In genomic region chr17:81148571-81148970, GRCh38 we compare ENCODE assay signal across 26 cellular contexts. TPM values are rescaled to one million over a fixed set of nuclear protein-coding genes. Genes with fewer than 3 reads are reported as not detected.
DNase-seq lines count a peak whose midpoint lies in the region; ATAC-seq and TF ChIP-seq lines count a peak whose summit lies in the region.
"Had no signal": no experiment of that assay in that cellular context is flagged by ENCODE, and none has a peak within 500 bp of the region (broad histone marks: within the 10 kb centered on the region; RNA-seq: fewer than 3 reads in every experiment).

No MANE protein-coding gene starts in this region.

- H4K91ac ChIP-seq in trophoblast cell (ENCODE audit: low read depth, low read length): no peak overlapping the region

- H3K4me1 ChIP-seq in trophoblast cell (ENCODE audit: control insufficient read depth in 1 of 2, insufficient read depth in 2 of 2, low read length in 2 of 2): no peaks in the 10 kb centered on the region

- H2BK5ac ChIP-seq in trophoblast cell (ENCODE audit: low read depth, low read length, poor library complexity): no peak overlapping the region

- TF ChIP-seq CTCF in GM10248 (IDR thresholded peaks at IDR 0.05; ENCODE audit: control extremely low read depth, extremely low read depth, low read depth, missing control alignments): no peak

- H3K9me3 Mint-ChIP-seq in activated naive CD8-positive, alpha-beta T cell treated with anti-CD3 and anti-CD28 coated beads, Interleukin-2, amount 50 U/mL, for 24 hours: no peaks in the 10 kb centered on the region
- no peaks in the 10 kb centered on the region for H3K9me3 Mint-ChIP-seq in activated naive CD8-positive, alpha-beta T cell treated with anti-CD3 and anti-CD28 coated beads for 36 hours
- H3K9me3 Mint-ChIP-seq in dendritic cell treated with granulocyte-macrophage colony-stimulating factor and Interleukin-4, amounts not matched to agents 40 ng/mL and 50 ng/mL, for 4 days: no peaks in the 10 kb centered on the region
- H3K9me3 Mint-ChIP-seq: CD8-positive, alpha-beta memory T cell had no signal

- ATAC-seq in activated naive CD8-positive, alpha-beta T cell treated with anti-CD3 and anti-CD28 coated beads, Interleukin-2, amount 50 U/mL, for 24 hours: peak; percentile 15
- ATAC-seq: Right ventricle myocardium inferior, SK-N-SH treated with all-trans-retinoic acid at 6 μM for 48 hours had no signal

- intact Hi-C loops in dendritic cell treated with granulocyte-macrophage colony-stimulating factor and Interleukin-4, amounts not matched to agents 40 ng/mL and 50 ng/mL, for 4 days (cut with micrococcal nuclease): loop anchor here (2.0 kb wide), 1 partner anchor 90 kb away; the partner anchor contains the start of genes NDUFAF8 and TEPSIN

- H3K18ac ChIP-seq in trophoblast cell (ENCODE audit: low read length): no peak overlapping the region

- H2AFZ ChIP-seq in trophoblast cell (ENCODE audit: insufficient read depth, low read length, poor library complexity): no peak overlapping the region
- H2AFZ ChIP-seq: PC-9 had no signal

- no peaks in the 10 kb centered on the region for H3K27me3 Mint-ChIP-seq in activated naive CD8-positive, alpha-beta T cell treated with anti-CD3 and anti-CD28 coated beads, Interleukin-2, amount 50 U/mL, for 24 hours
- peaks cover 5% of the 10 kb centered on the region for H3K27me3 Mint-ChIP-seq in activated naive CD8-positive, alpha-beta T cell treated with anti-CD3 and anti-CD28 coated beads for 36 hours
- H3K27me3 Mint-ChIP-seq in dendritic cell treated with granulocyte-macrophage colony-stimulating factor and Interleukin-4, amounts not matched to agents 40 ng/mL and 50 ng/mL, for 4 days: no peaks in the 10 kb centered on the region

- no peaks in the 10 kb centered on the region for H3K36me3 Mint-ChIP-seq in activated naive CD8-positive, alpha-beta T cell treated with anti-CD3 and anti-CD28 coated beads, Interleukin-2, amount 50 U/mL, for 24 hours (ENCODE audit: low read depth)
- no peaks in the 10 kb centered on the region for H3K36me3 Mint-ChIP-seq in activated naive CD8-positive, alpha-beta T cell treated with anti-CD3 and anti-CD28 coated beads for 36 hours
- H3K36me3 Mint-ChIP-seq in dendritic cell treated with granulocyte-macrophage colony-stimulating factor and Interleukin-4, amounts not matched to agents 40 ng/mL and 50 ng/mL, for 4 days (ENCODE audit: low read depth): no peaks in the 10 kb centered on the region
- H3K36me3 Mint-ChIP-seq: CD8-positive, alpha-beta memory T cell had no signal

- H3K4me1 Mint-ChIP-seq in activated naive CD8-positive, alpha-beta T cell treated with anti-CD3 and anti-CD28 coated beads, Interleukin-2, amount 50 U/mL, for 24 hours: no peaks in the 10 kb centered on the region
- H3K4me1 Mint-ChIP-seq in activated naive CD8-positive, alpha-beta T cell treated with anti-CD3 and anti-CD28 coated beads for 36 hours: no peaks in the 10 kb centered on the region
- peaks cover 58% of the 10 kb centered on the region for H3K4me1 Mint-ChIP-seq in dendritic cell treated with granulocyte-macrophage colony-stimulating factor and Interleukin-4, amounts not matched to agents 40 ng/mL and 50 ng/mL, for 4 days (ENCODE audit: low read depth)
- H3K4me1 Mint-ChIP-seq: CD8-positive, alpha-beta memory T cell had no signal

- CTCF ChIA-PET in GM10248 (lab: Yijun Ruan, JAX): interaction anchor here (1.1 to 1.2 kb wide), 3 partner anchors 46 to 94 kb away, joined by 3 to 6 read pairs (median 3); no protein-coding TSS in a partner anchor

- H3K23ac ChIP-seq in trophoblast cell (ENCODE audit: low read length): no peak overlapping the region

- no peak overlapping the region for H2BK12ac ChIP-seq in trophoblast cell (ENCODE audit: low read length)

- H4K12ac ChIP-seq in trophoblast cell (ENCODE audit: low read depth, low read length): no peak overlapping the region

- peak overlapping the region; percentile 41 for H3K4me3 ChIP-seq in trophoblast cell (ENCODE audit: low read depth, low read length)
- H3K4me3 ChIP-seq: MG63, PC-9, SJCRH30 had no signal

- no peaks in the 10 kb centered on the region for H3K9me3 ChIP-seq in trophoblast cell (ENCODE audit: insufficient read depth, low read depth, low read length)
- H3K9me3 ChIP-seq: MG63, SJCRH30 had no signal

- no peak overlapping the region for H3K9ac ChIP-seq in trophoblast cell (ENCODE audit: low read length)

- H3K79me2 ChIP-seq in trophoblast cell (ENCODE audit: control insufficient read depth, insufficient read depth, low read length, poor library complexity): no peaks in the 10 kb centered on the region

- no CpG with 5 or more reads among the region's 15 CpGs for WGBS in trophoblast cell (ENCODE audit: extremely low coverage, insufficient coverage, insufficient read length)

- H3K27ac ChIP-seq in trophoblast cell (ENCODE audit: low read depth, low read length): no peak overlapping the region
- H3K27ac ChIP-seq: C4-2B, PC-9, SJCRH30 had no signal

- no peak overlapping the region for H3K14ac ChIP-seq in trophoblast cell (ENCODE audit: low read length)

- H3K4ac ChIP-seq in trophoblast cell (ENCODE audit: low read depth, low read length): no peak overlapping the region

- no peak overlapping the region for H4K8ac ChIP-seq in trophoblast cell (ENCODE audit: low read depth, low read length)

- no peak overlapping the region for H3K4me3 Mint-ChIP-seq in activated naive CD8-positive, alpha-beta T cell treated with anti-CD3 and anti-CD28 coated beads, Interleukin-2, amount 50 U/mL, for 24 hours
- H3K4me3 Mint-ChIP-seq in activated naive CD8-positive, alpha-beta T cell treated with anti-CD3 and anti-CD28 coated beads for 36 hours: no peak overlapping the region
- no peak overlapping the region for H3K4me3 Mint-ChIP-seq in dendritic cell treated with granulocyte-macrophage colony-stimulating factor and Interleukin-4, amounts not matched to agents 40 ng/mL and 50 ng/mL, for 4 days
- H3K4me3 Mint-ChIP-seq: CD8-positive, alpha-beta memory T cell had no signal

- no peaks in the 10 kb centered on the region for H3K27me3 ChIP-seq in trophoblast cell (ENCODE audit: insufficient read depth, low read length)
- H3K27me3 ChIP-seq: MG63, SJCRH30 had no signal

- POLR2A ChIA-PET in GM10248 (lab: Yijun Ruan, JAX): no interaction called here

- no peak for DNase-seq in activated naive CD8-positive, alpha-beta T cell treated with anti-CD3 and anti-CD28 coated beads, Interleukin-2, amount 50 U/mL, for 24 hours
- DNase-seq in activated naive CD8-positive, alpha-beta T cell treated with anti-CD3 and anti-CD28 coated beads for 36 hours: no peak
- DNase-seq in trophoblast cell (no peak), GM10248 (ENCODE audit: extremely low spot score) (no peak), DMS 273 (lab: John Stamatoyannopoulos, UW; ENCODE audit: unreplicated experiment) (no peak), C1 segment of cervical spinal cord (lab: John Stamatoyannopoulos, UW) (no peak)
- DNase-seq: 8988T; CD8-positive, alpha-beta memory T cell; DMS79 treated with DMSO at 0.1 percent for 48 hours; H7; IMR-90; KG1; MG63; NCI-H2029; NCI-H446; NCI-H526; NCI-H82; NK-92 treated with Interleukin-12 subunit alpha and Interleukin-12 subunit beta, amount 100 ng/mL, for 24 hours; PC-9; SJCRH30 had no signal

- no peak overlapping the region for H3K27ac Mint-ChIP-seq in activated naive CD8-positive, alpha-beta T cell treated with anti-CD3 and anti-CD28 coated beads, Interleukin-2, amount 50 U/mL, for 24 hours
- H3K27ac Mint-ChIP-seq in activated naive CD8-positive, alpha-beta T cell treated with anti-CD3 and anti-CD28 coated beads for 36 hours: no peak overlapping the region
- H3K27ac Mint-ChIP-seq in dendritic cell treated with granulocyte-macrophage colony-stimulating factor and Interleukin-4, amounts not matched to agents 40 ng/mL and 50 ng/mL, for 4 days: peak overlapping the region; percentile 96
- H3K27ac Mint-ChIP-seq: CD8-positive, alpha-beta memory T cell had no signal

- no peaks in the 10 kb centered on the region for H3K79me1 ChIP-seq in trophoblast cell (ENCODE audit: low read length)

- no peak overlapping the region for H3K4me2 ChIP-seq in trophoblast cell (ENCODE audit: low read length)
- H3K4me2 ChIP-seq: PC-9 had no signal

- H2BK120ac ChIP-seq in trophoblast cell (ENCODE audit: insufficient read depth, low read length, poor library complexity): no peak overlapping the region

- H3K36me3 ChIP-seq in trophoblast cell (ENCODE audit: control insufficient read depth in 1 of 2, insufficient read depth in 2 of 2, low read length in 2 of 2): no peaks in the 10 kb centered on the region
- H3K36me3 ChIP-seq: MG63, SJCRH30 had no signal

- H2AK5ac ChIP-seq in trophoblast cell (ENCODE audit: low read length): no peak overlapping the region

RNA-seq across cellular contexts. Expression of gene PVALEF, which starts 16.7 kb away (rescaled TPM):
- not detected for total RNA-seq in activated naive CD8-positive, alpha-beta T cell treated with anti-CD3 and anti-CD28 coated beads for 36 hours
- polyA plus RNA-seq in trophoblast cell (2013): not detected in 2 replicates
- total RNA-seq: CD8-positive, alpha-beta memory T cell; H7; HT1080; IMR-90; PC-9; Right ventricle myocardium inferior; RPMI7951 had no signal
- polyA plus RNA-seq: CD8-positive, alpha-beta memory T cell; IMR-90 had no signal

RNA-seq across cellular contexts. Expression of gene AATK, which starts 17.4 kb away (rescaled TPM):
- under 1 TPM; 0.21 to 0.26 TPM for total RNA-seq in activated naive CD8-positive, alpha-beta T cell treated with anti-CD3 and anti-CD28 coated beads for 36 hours
- polyA plus RNA-seq in trophoblast cell (2013): 0.11 TPM in 2 replicates
- total RNA-seq: RPMI7951 had no signal
- polyA plus RNA-seq: CD8-positive, alpha-beta memory T cell had no signal
